In genomic region chr4:88211473-88212252, GRCh38 we compare ENCODE assay signal across 8 cellular contexts. TPM values are rescaled to one million over a fixed set of nuclear protein-coding genes. Genes with fewer than 3 reads are reported as not detected.
DNase-seq lines count a peak whose midpoint lies in the region; ATAC-seq lines count a peak whose summit lies in the region.

No MANE protein-coding gene starts in this region.

- peaks cover 3% of the 10 kb centered on the region for H3K27me3 Mint-ChIP-seq in activated T-cell treated with anti-CD3 and anti-CD28 coated beads, Interleukin-2, amount 50 U/mL, for 4 hours (ENCODE audit: low read depth)

- H3K4me3 Mint-ChIP-seq in activated T-cell treated with anti-CD3 and anti-CD28 coated beads, Interleukin-2, amount 50 U/mL, for 4 hours: no peak overlapping the region

- H3K36me3 Mint-ChIP-seq in activated T-cell treated with anti-CD3 and anti-CD28 coated beads, Interleukin-2, amount 50 U/mL, for 4 hours (ENCODE audit: insufficient read depth): no peaks in the 10 kb centered on the region

- DNase-seq in activated CD8-positive, alpha-beta memory T cell treated with anti-CD3 and anti-CD28 coated beads, Interleukin-2, amount 50 U/mL, for 4 hours: peak; percentile 30
- DNase-seq in activated CD8-positive, alpha-beta memory T cell treated with anti-CD3 and anti-CD28 coated beads, Interleukin-2, amount 50 U/mL, for 48 hours: no peak
- peak; percentile 30 for DNase-seq in H7
- DNase-seq in NCI-H345 (lab: John Stamatoyannopoulos, UW): peak; percentile 41
- peak; percentile 22 for DNase-seq in activated T-cell treated with anti-CD3 and anti-CD28 coated beads, Interleukin-2, amount 50 U/mL, for 4 hours
- peak; percentile 61 for DNase-seq in globus pallidus (ENCODE audit: low spot score)
- DNase-seq in renal cortical epithelial cell (ENCODE audit: low read depth): peak; percentile 36
- DNase-seq in HuH-7.5 (ENCODE audit: low spot score): no peak

- H3K27me3 ChIP-seq in H7 (ENCODE audit: control insufficient read depth, insufficient read depth, low read length): no peaks in the 10 kb centered on the region

- H3K4me3 ChIP-seq in H7 (ENCODE audit: insufficient read depth, low read depth, low read length): no peak overlapping the region

- H3K36me3 ChIP-seq in H7 (replicated peaks; ENCODE audit: control insufficient read depth, insufficient read depth, low read length): no peaks in the 10 kb centered on the region

- H3K4me1 Mint-ChIP-seq in activated T-cell treated with anti-CD3 and anti-CD28 coated beads, Interleukin-2, amount 50 U/mL, for 4 hours (ENCODE audit: low read depth): no peaks in the 10 kb centered on the region

- no peaks in the 10 kb centered on the region for H3K9me3 Mint-ChIP-seq in activated T-cell treated with anti-CD3 and anti-CD28 coated beads, Interleukin-2, amount 50 U/mL, for 4 hours

- ATAC-seq in activated T-cell treated with anti-CD3 and anti-CD28 coated beads, Interleukin-2, amount 50 U/mL, for 4 hours: peak; percentile 43 to 58

RNA-seq across cellular contexts. Expression of gene ABCG2, which starts 53.2 kb away (rescaled TPM):
- 3.3 and 9.0 TPM in 2 replicates for total RNA-seq in H7 (2014; rRNA removed; shearing (Covaris generic))
- under 1 TPM; 0.24 to 0.71 (median 0.49) TPM for total RNA-seq in activated T-cell treated with anti-CD3 and anti-CD28 coated beads, Interleukin-2, amount 50 U/mL, for 4 hours
- 0.55 and 3.1 TPM in 2 replicates for total RNA-seq in renal cortical epithelial cell

Comparison
In these comparisons a context has a peak if more than half of its experiments do, and no peak if none do; other contexts are left out.
1. DNase-seq: peak in activated CD8-positive, alpha-beta memory T cell treated with anti-CD3 and anti-CD28 coated beads, Interleukin-2, amount 50 U/mL, for 4 hours (single experiment), H7 (single experiment), NCI-H345 (single experiment), activated T-cell treated with anti-CD3 and anti-CD28 coated beads, Interleukin-2, amount 50 U/mL, for 4 hours (single experiment), globus pallidus (single experiment) and renal cortical epithelial cell (single experiment); none in activated CD8-positive, alpha-beta memory T cell treated with anti-CD3 and anti-CD28 coated beads, Interleukin-2, amount 50 U/mL, for 48 hours (single experiment) and HuH-7.5 (single experiment).